Comparison of ENCODE assay signal across 8 cellular contexts in genomic region chr11:66022401-66023185, GRCh38. TPM values are rescaled to one million over a fixed set of nuclear protein-coding genes. Genes with fewer than 3 reads are reported as not detected.
DNase-seq lines count a peak whose midpoint lies in the region; ATAC-seq and TF ChIP-seq lines count a peak whose summit lies in the region.

No MANE protein-coding gene starts in this region.

- H3K27ac ChIP-seq in ascending aorta, result peak overlapping the region; percentile 75 to 79
- H3K27ac ChIP-seq in skeletal muscle tissue (ENCODE audit: low read depth, low read length), result no peak overlapping the region

- H3K4me3 ChIP-seq in ascending aorta (peak overlapping the region; percentile 27 to 58), skeletal muscle tissue (ENCODE audit: low read length in 3 of 3) (peak overlapping the region; percentile 44 to 58 (median 48))

- DNase-seq in GM10248 (ENCODE audit: extremely low spot score) (peak; percentile 92), MV-4-11 (lab: John Stamatoyannopoulos, UW) (peak; percentile 37), T-helper 22 cell (ENCODE audit: low read depth) (peak; percentile 32), ascending aorta (ENCODE audit: low spot score in 2 of 2) (peak in 1 of 2 donors; percentile 88), hippocampal formation (lab: John Stamatoyannopoulos, UW) (peak; percentile 15 to 43)

- H3K4me1 ChIP-seq in ascending aorta (peaks cover 15 to 25% of the 10 kb centered on the region in 2 donors), skeletal muscle tissue (ENCODE audit: control insufficient read depth in 3 of 3, insufficient read depth in 3 of 3, low read length in 3 of 3) (peaks cover 5 to 10% (median 7%) of the 10 kb centered on the region in 3 donors)

- ATAC-seq in GM21381 (IDR thresholded peaks at IDR 0.05; ENCODE audit: unreplicated experiment), result no peak
- ATAC-seq in HG02610 (IDR thresholded peaks at IDR 0.05; ENCODE audit: unreplicated experiment), result no peak

- CTCF ChIA-PET in GM10248 (lab: Yijun Ruan, JAX), result interaction anchor here (0.7 to 5.2 kb wide), 49 partner anchors 9 to 360 kb away, joined by 3 to 67 read pairs (median 4); partner anchors contain the start of genes BANF1, CCDC85B, CST6 and EFEMP2

- intact Hi-C loops in ascending aorta (cut with DNase I), result loop anchor here (1.0 kb wide), 2 partner anchors 20 to 33 kb away; partner anchors contain the start of genes BANF1 and EIF1AD

- no peaks in the 10 kb centered on the region for H3K9me3 ChIP-seq in ascending aorta
- no peaks in the 10 kb centered on the region for H3K9me3 ChIP-seq in skeletal muscle tissue (ENCODE audit: control insufficient read depth in 3 of 3, low read length in 3 of 3)

- TF ChIP-seq CTCF in GM10248 (IDR thresholded peaks at IDR 0.05; ENCODE audit: control extremely low read depth, extremely low read depth, low read depth, missing control alignments) (peak; percentile 97), ascending aorta (IDR thresholded peaks at IDR 0.05) (peak; percentile 95 to 99 (median 99))

- H3K27me3 ChIP-seq in ascending aorta (no peaks in the 10 kb centered on the region), skeletal muscle tissue (ENCODE audit: control insufficient read depth in 3 of 3, insufficient read depth in 3 of 3, low read length in 3 of 3) (peaks cover 0 to 3% (median 0%) of the 10 kb centered on the region in 3 donors)

- H3K36me3 ChIP-seq in ascending aorta (no peaks in the 10 kb centered on the region), skeletal muscle tissue (ENCODE audit: control insufficient read depth in 3 of 3, insufficient read depth in 3 of 3, low read length in 3 of 3) (no peaks in the 10 kb centered on the region)

- POLR2A ChIA-PET in GM10248 (lab: Yijun Ruan, JAX), result no interaction called here

- peak overlapping the region; percentile 60 to 79 (median 68) for H3K9ac ChIP-seq in skeletal muscle tissue (ENCODE audit: low read depth in 1 of 3, low read length in 3 of 3)

RNA-seq across cellular contexts. Expression of gene CATSPER1, which starts 3.7 kb away (rescaled TPM):
- total RNA-seq in ascending aorta, result not detected
- total RNA-seq in skeletal muscle tissue, result not detected

RNA-seq across cellular contexts. Expression of gene CST6, which starts 10.8 kb away (rescaled TPM):
- 4.4 TPM for total RNA-seq in ascending aorta
- total RNA-seq in skeletal muscle tissue, result not detected

RNA-seq across cellular contexts. Expression of gene BANF1, which starts 20.3 kb away (rescaled TPM):
- 11.7 TPM for total RNA-seq in ascending aorta
- total RNA-seq in skeletal muscle tissue, result 26.6 TPM

RNA-seq across cellular contexts. Expression of gene EIF1AD, which starts 20.6 kb away (rescaled TPM):
- total RNA-seq in ascending aorta (15.6 TPM), skeletal muscle tissue (20.9 TPM)

RNA-seq across cellular contexts. Expression of gene GAL3ST3, which starts 26.4 kb away (rescaled TPM):
- total RNA-seq in ascending aorta (not detected), skeletal muscle tissue (under 0.01 TPM)
